In the genomic region with DNA sequence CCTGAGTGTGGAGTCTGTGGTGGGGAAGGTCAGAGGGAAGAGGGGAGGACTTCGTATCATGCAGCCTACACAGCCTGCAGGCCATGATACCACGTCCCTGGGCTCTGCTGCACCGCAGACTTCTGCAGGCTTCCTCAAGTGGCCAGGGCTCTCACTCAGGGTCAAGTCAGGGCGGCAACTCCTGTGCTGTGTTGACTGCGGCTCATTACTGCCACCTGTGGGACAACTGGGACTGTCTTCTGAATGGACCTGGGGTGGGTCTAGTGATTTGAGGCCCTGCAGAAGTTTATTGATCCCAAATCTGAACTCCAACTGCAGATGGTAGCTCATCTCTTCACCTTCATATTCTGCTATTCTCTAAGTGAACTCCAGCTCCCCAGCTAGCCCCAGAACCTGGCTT, we compare ENCODE assay signal across 8 cellular contexts.
DNase-seq lines count a peak whose midpoint lies in the region; ATAC-seq and TF ChIP-seq lines count a peak whose summit lies in the region.

No MANE protein-coding gene starts in this region.

- ATAC-seq in GM18519 (IDR thresholded peaks at IDR 0.05; ENCODE audit: low FRiP score, unreplicated experiment) (peak; percentile 58), HG03103 (IDR thresholded peaks at IDR 0.05; ENCODE audit: low read depth, unreplicated experiment) (peak; percentile 92), GM18502 (IDR thresholded peaks at IDR 0.05; ENCODE audit: poor library complexity, unreplicated experiment) (no peak)

- peaks cover 31% of the 10 kb centered on the region for H3K4me1 ChIP-seq in A673 (ENCODE audit: insufficient read depth, low read length, poor library complexity, severe bottlenecking)
- H3K4me1 ChIP-seq in osteoblast (ENCODE audit: insufficient read depth, low read length) = peaks cover 49% of the 10 kb centered on the region

- no peak overlapping the region for H2AFZ ChIP-seq in osteoblast (ENCODE audit: low read length)

- intact Hi-C loops in A673 (cut with micrococcal nuclease; ENCODE audit: unreplicated experiment) = no loop called here

- H3K27me3 ChIP-seq in A673 (replicated peaks; ENCODE audit: insufficient read depth, low read depth, low read length, poor library complexity) (no peaks in the 10 kb centered on the region), osteoblast (ENCODE audit: insufficient read depth, low read length) (no peaks in the 10 kb centered on the region)

- H3K36me3 ChIP-seq in A673 (ENCODE audit: insufficient read depth, low read length, poor library complexity, severe bottlenecking) = no peaks in the 10 kb centered on the region
- no peaks in the 10 kb centered on the region for H3K36me3 ChIP-seq in osteoblast (ENCODE audit: insufficient read depth, low read length)

- BruUV-seq in A673 (replicated peaks; lab: Mats Ljungman, UMichigan) = no TSS peak

- CTCF ChIA-PET in A673 (lab: Charles Lee) = interaction anchor here (0.6 kb wide), 1 partner anchor 312 kb away, joined by 4 read pairs; no protein-coding TSS in a partner anchor

- no peaks in the 10 kb centered on the region for H4K20me1 ChIP-seq in osteoblast (ENCODE audit: insufficient read depth, low read length)

- POLR2A ChIA-PET in A673 (lab: Charles Lee; ENCODE audit: low non-redundant PET) = no interaction called here

- H3K9me3 ChIP-seq in A673 (ENCODE audit: low read depth, low read length, poor library complexity, severe bottlenecking) (no peaks in the 10 kb centered on the region), osteoblast (ENCODE audit: low read depth, low read length) (no peaks in the 10 kb centered on the region)

- peak overlapping the region; percentile 51 for H3K4me2 ChIP-seq in osteoblast (ENCODE audit: insufficient read depth, low read length)

- DNase-seq in A673 (ENCODE audit: low spot score) = peak; percentile 34
- peak; percentile 28 for DNase-seq in RPMI8226
- peak; percentile 68 for DNase-seq in dermis blood vessel endothelial cell
- DNase-seq in osteoblast (ENCODE audit: insufficient read length, low spot score, missing footprints) = peak; percentile 85
- DNase-seq in foreskin melanocyte = no peak

- H3K4me3 ChIP-seq in A673 (ENCODE audit: low read depth, low read length, poor library complexity, severe bottlenecking) (no peak overlapping the region), osteoblast (ENCODE audit: insufficient read depth, low read length) (peak overlapping the region; percentile 4)

- peak; percentile 47 for TF ChIP-seq CTCF in A673 (conservative IDR thresholded peaks at IDR 0.05; ENCODE audit: low read depth, low read length)
- peak; percentile 49 for TF ChIP-seq CTCF in osteoblast (IDR thresholded peaks at IDR 0.05; ENCODE audit: extremely low read depth, low read depth, low read length)

- H3K27ac ChIP-seq in A673 (ENCODE audit: low read depth, low read length, poor library complexity, severe bottlenecking) (no peak overlapping the region), osteoblast (ENCODE audit: low read depth, low read length) (peak overlapping the region; percentile 91)

- H3K79me2 ChIP-seq in osteoblast (ENCODE audit: insufficient read depth, low read length) = no peaks in the 10 kb centered on the region
